In genomic region chr13:39402221-39402620, GRCh38 we compare ENCODE assay signal across 14 cellular contexts.
A peak's percentile ranks its signal among the peaks of the same experiment; 100 is the strongest.
DNase-seq lines count a peak whose midpoint lies in the region.
"Had no signal": no experiment of that assay in that cellular context is flagged by ENCODE, and none has a peak within 500 bp of the region (broad histone marks: within the 10 kb centered on the region; RNA-seq: fewer than 3 reads in every experiment).

No MANE protein-coding gene starts in this region.

- H3K18ac ChIP-seq in mesendoderm (ENCODE audit: low read length) (peak overlapping the region; percentile 84), neuronal stem cell (ENCODE audit: low read length) (no peak overlapping the region)

- H2BK12ac ChIP-seq in neuronal stem cell (ENCODE audit: low read length): no peak overlapping the region

- no peak overlapping the region for H3K56ac ChIP-seq in mesendoderm (ENCODE audit: low read length)

- H4K8ac ChIP-seq in mesendoderm (ENCODE audit: low read depth, low read length) (no peak overlapping the region), neuronal stem cell (ENCODE audit: low read depth, low read length) (no peak overlapping the region)

- no peak overlapping the region for H4K5ac ChIP-seq in mesendoderm (ENCODE audit: low read length)

- H2BK120ac ChIP-seq in mesendoderm (ENCODE audit: low read depth, low read length) (no peak overlapping the region), neuronal stem cell (ENCODE audit: low read depth, low read length) (no peak overlapping the region)

- H2BK5ac ChIP-seq in mesendoderm (ENCODE audit: low read length) (no peak overlapping the region), neuronal stem cell (ENCODE audit: low read length) (no peak overlapping the region)

- no peak overlapping the region for H3K4ac ChIP-seq in mesendoderm (ENCODE audit: low read depth, low read length)
- no peak overlapping the region for H3K4ac ChIP-seq in neuronal stem cell (ENCODE audit: low read length)

- no peak overlapping the region for H3K9ac ChIP-seq in SK-N-MC (ENCODE audit: insufficient read length)
- H3K9ac ChIP-seq in mesendoderm (ENCODE audit: low read length): no peak overlapping the region
- H3K9ac ChIP-seq in neuronal stem cell (ENCODE audit: low read depth, low read length, poor library complexity): no peak overlapping the region
- H3K9ac ChIP-seq: BLaER1 had no signal

- H3K14ac ChIP-seq in neuronal stem cell (ENCODE audit: low read length): no peak overlapping the region

- no peak overlapping the region for H4K91ac ChIP-seq in neuronal stem cell (ENCODE audit: low read depth, low read length, poor library complexity)

- DNase-seq in CMK (ENCODE audit: low read depth) (peak; percentile 11), SK-N-MC (ENCODE audit: low read depth, low spot score) (no peak), mesendoderm (no peak), neuronal stem cell (ENCODE audit: low spot score) (no peak), SK-N-DZ (ENCODE audit: low spot score) (no peak), HuH-7 (ENCODE audit: low spot score) (no peak), AG20443 (ENCODE audit: low spot score) (no peak)
- DNase-seq: ACHN; Calu3; CD4-positive, alpha-beta memory T cell; DMS79 treated with DMSO at 0.1 percent for 48 hours had no signal

- H3K9me3 ChIP-seq in SK-N-MC (ENCODE audit: low read depth, low read length) (no peaks in the 10 kb centered on the region), neuronal stem cell (replicated peaks in 1 of 2; ENCODE audit: control insufficient read depth in 2 of 2, insufficient read depth in 1 of 2, low read depth in 1 of 2, low read length in 2 of 2) (peaks cover 0 to 9% of the 10 kb centered on the region in 2 donors)
- H3K9me3 ChIP-seq: BLaER1, HAP-1 had no signal

- H2AFZ ChIP-seq in neuronal stem cell (ENCODE audit: low read length): no peak overlapping the region

- no peak overlapping the region for H3K23ac ChIP-seq in mesendoderm (ENCODE audit: low read length)
- no peak overlapping the region for H3K23ac ChIP-seq in neuronal stem cell (ENCODE audit: low read depth, low read length, poor library complexity)

- no peaks in the 10 kb centered on the region for H3K79me2 ChIP-seq in mesendoderm (ENCODE audit: control insufficient read depth, insufficient read depth, low read length)

- H2BK15ac ChIP-seq in mesendoderm (replicated peaks; ENCODE audit: low read depth) (no peak overlapping the region), neuronal stem cell (ENCODE audit: low read length) (no peak overlapping the region)

- no CpG with 5 or more reads among the region's 1 CpG for WGBS in mesendoderm (ENCODE audit: extremely low coverage, insufficient coverage, low lambda C conversion rate)
- no CpG with 5 or more reads among the region's 1 CpG for WGBS in neuronal stem cell (ENCODE audit: extremely low coverage in 2 of 2, insufficient read length in 2 of 2, insufficient replicate concordance in 1 of 2), 2 donors

- H3K4me2 ChIP-seq in mesendoderm (ENCODE audit: low read length) (no peak overlapping the region), neuronal stem cell (ENCODE audit: insufficient read depth, low read length, poor library complexity, severe bottlenecking) (no peak overlapping the region)
- H3K4me2 ChIP-seq: BLaER1 had no signal

- H3K36me3 ChIP-seq in SK-N-MC (ENCODE audit: insufficient read depth, low read length) (0 out of 2 replicates have a peak, but pooled peaks cover 4% of the 10 kb centered on the region), mesendoderm (ENCODE audit: control insufficient read depth, insufficient read depth, low read length) (no peaks in the 10 kb centered on the region), neuronal stem cell (replicated peaks in 1 of 2; ENCODE audit: control insufficient read depth in 2 of 2, insufficient read depth in 2 of 2, low read length in 2 of 2) (no peaks in the 10 kb centered on the region)
- H3K36me3 ChIP-seq: BLaER1, HAP-1 had no signal

- no peak overlapping the region for H3K4me3 ChIP-seq in SK-N-MC
- H3K4me3 ChIP-seq in mesendoderm (ENCODE audit: low read length): no peak overlapping the region
- H3K4me3 ChIP-seq in neuronal stem cell (ENCODE audit: low read length in 2 of 2): no peak overlapping the region
- H3K4me3 ChIP-seq: BLaER1, GM12878, HAP-1 had no signal

- H3K27ac ChIP-seq in SK-N-MC: peak overlapping the region; percentile 65; the same call in 1 of the 2 replicates
- H3K27ac ChIP-seq in mesendoderm (ENCODE audit: low read depth, low read length): no peak overlapping the region
- H3K27ac ChIP-seq in neuronal stem cell (replicated peaks; ENCODE audit: low read length): peak overlapping the region; percentile 42
- H3K27ac ChIP-seq: BLaER1 had no signal

- no peaks in the 10 kb centered on the region for H3K79me1 ChIP-seq in mesendoderm (ENCODE audit: low read length)
- H3K79me1 ChIP-seq in neuronal stem cell (ENCODE audit: low read depth, low read length): no peaks in the 10 kb centered on the region

- H3K27me3 ChIP-seq in mesendoderm (ENCODE audit: insufficient read depth, low read length, poor library complexity) (no peaks in the 10 kb centered on the region), neuronal stem cell (ENCODE audit: control insufficient read depth in 3 of 3, insufficient read depth in 3 of 3, low read depth in 1 of 3, low read length in 3 of 3) (no peaks in the 10 kb centered on the region)
- H3K27me3 ChIP-seq: BLaER1 had no signal

- H3K4me1 ChIP-seq in mesendoderm (ENCODE audit: control insufficient read depth, low read depth, low read length): peaks cover 5% of the 10 kb centered on the region
- H3K4me1 ChIP-seq in neuronal stem cell (ENCODE audit: control insufficient read depth in 2 of 2, insufficient read depth in 1 of 2, low read depth in 1 of 2, low read length in 2 of 2): peaks cover 6 to 24% of the 10 kb centered on the region in 2 donors

- no peak overlapping the region for H2AK5ac ChIP-seq in mesendoderm (ENCODE audit: low read length)
- no peak overlapping the region for H2AK5ac ChIP-seq in neuronal stem cell (ENCODE audit: low read depth, low read length)
